Comparison of ENCODE assay signal across 21 cellular contexts in the genomic region with DNA sequence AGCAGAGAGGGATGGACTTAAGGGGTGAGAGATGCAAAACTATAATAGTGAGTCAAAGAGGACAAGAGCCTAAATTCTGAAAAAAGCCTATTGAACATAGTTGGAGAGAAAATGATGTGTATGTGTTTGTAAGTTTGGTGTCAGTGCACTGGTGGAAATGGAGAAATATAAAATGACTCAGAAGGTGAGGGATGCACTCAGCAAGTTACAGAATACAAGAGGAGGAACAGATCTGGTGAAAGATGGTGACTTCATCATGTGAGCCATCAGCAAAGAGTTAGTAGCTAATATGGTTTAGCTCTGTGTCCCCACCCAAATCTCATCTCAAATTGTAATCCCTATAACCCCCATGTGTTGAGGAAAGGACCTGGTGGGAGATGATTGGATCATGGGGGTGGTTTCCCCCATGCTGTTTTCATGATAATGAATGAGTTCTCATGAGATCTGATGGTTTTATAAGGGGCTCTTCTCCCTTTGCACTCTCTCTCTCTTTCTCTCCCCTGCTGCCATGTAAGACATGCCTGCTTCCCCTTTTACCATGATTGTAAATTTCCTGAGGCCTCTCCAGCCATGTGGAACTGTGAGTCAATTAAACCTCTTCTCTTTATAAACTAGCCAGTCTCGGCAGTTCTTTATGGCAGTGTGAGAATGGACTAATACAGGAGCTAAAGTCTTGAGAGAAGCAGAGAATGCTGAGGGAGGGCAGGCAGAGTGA. TPM values are rescaled to one million over a fixed set of nuclear protein-coding genes. Genes with fewer than 3 reads are reported as not detected.
"Had no signal": no experiment of that assay in that cellular context is flagged by ENCODE, and none has a peak within 500 bp of the region (broad histone marks: within the 10 kb centered on the region; RNA-seq: fewer than 3 reads in every experiment).

No MANE protein-coding gene starts in this region.

- ATAC-seq: activated CD4-positive, CD25-positive, alpha-beta regulatory T cell treated with anti-CD3 and anti-CD28 coated beads, Interleukin-2, amount 50 U/mL, for 24 hours; left lung; naive thymus-derived CD8-positive, alpha-beta T cell; stimulated activated naive CD8-positive, alpha-beta T cell treated with anti-CD3 and anti-CD28 coated beads, Interleukin-15, amount 100 ng/mL, for 72 hours; T-cell had no signal

- DNase-seq: activated CD8-positive, alpha-beta memory T cell treated with anti-CD3 and anti-CD28 coated beads, Interleukin-2, amount 50 U/mL, for 48 hours; activated naive CD4-positive, alpha-beta T cell treated with Interleukin-2 at 50 U/mL for 16 hours; endodermal cell; hippocampal formation; kidney; left lung; naive thymus-derived CD8-positive, alpha-beta T cell; occipital lobe; stimulated activated naive CD8-positive, alpha-beta T cell treated with anti-CD3 and anti-CD28 coated beads, Interleukin-15, amount 100 ng/mL, for 72 hours; T-cell; T-helper 9 cell; testis; upper lobe of left lung had no signal

- FAIRE-seq: kidney had no signal

- H3K4me3 ChIP-seq: ascending aorta, breast epithelium, left lung, right atrium auricular region, skin epidermis, testis, upper lobe of left lung had no signal

- H3K27me3 ChIP-seq: ascending aorta, breast epithelium, left lung, right atrium auricular region, testis, upper lobe of left lung had no signal

- H3K9me3 ChIP-seq: ascending aorta, breast epithelium, left lung, right atrium auricular region, testis, upper lobe of left lung had no signal

- H3K36me3 ChIP-seq: ascending aorta, breast epithelium, right atrium auricular region, upper lobe of left lung had no signal

- H3K4me1 ChIP-seq: ascending aorta, breast epithelium, right atrium auricular region, testis, upper lobe of left lung had no signal

- H3K27ac ChIP-seq: ascending aorta, breast epithelium, right atrium auricular region, skin epidermis, testis, upper lobe of left lung had no signal

RNA-seq across cellular contexts. Expression of a gene that starts 30.4 kb away (rescaled TPM):
- total RNA-seq: dermis microvascular lymphatic vessel endothelial cell, endodermal cell, glomerular endothelial cell, progenitor cell of endocrine pancreas had no signal
